In genomic region chr7:121084748-121085336, GRCh38 we compare ENCODE assay signal across 10 cellular contexts.
DNase-seq lines count a peak whose midpoint lies in the region; ATAC-seq and TF ChIP-seq lines count a peak whose summit lies in the region.
"Had no signal": no experiment of that assay in that cellular context is flagged by ENCODE, and none has a peak within 500 bp of the region (broad histone marks: within the 10 kb centered on the region; RNA-seq: fewer than 3 reads in every experiment).

No MANE protein-coding gene starts in this region.

- H3K4me1 ChIP-seq in sigmoid colon, result peaks cover 0 to 59% (median 40%) of the 10 kb centered on the region in 4 donors
- no peaks in the 10 kb centered on the region for H3K4me1 ChIP-seq in CD8-positive, alpha-beta memory T cell (ENCODE audit: insufficient read depth, low read length)

- no peak for TF ChIP-seq POLR2A in sigmoid colon (IDR thresholded peaks at IDR 0.05)

- no peaks in the 10 kb centered on the region for H3K36me3 Mint-ChIP-seq in CD8-positive, alpha-beta memory T cell

- TF ChIP-seq CTCF in foreskin fibroblast (IDR thresholded peaks at IDR 0.05; ENCODE audit: low read depth, low read length), result no peak
- no peak for TF ChIP-seq CTCF in sigmoid colon (IDR thresholded peaks at IDR 0.05)

- 76 to 83% methylated on average over 5 of the region's 5 CpGs for WGBS in sigmoid colon, 2 donors

- POLR2A ChIA-PET in CD8-positive, alpha-beta memory T cell (lab: Charles Lee), result no interaction called here

- no peak for TF ChIP-seq EP300 in sigmoid colon (IDR thresholded peaks at IDR 0.05)

- no peaks in the 10 kb centered on the region for H3K27me3 ChIP-seq in sigmoid colon
- H3K27me3 ChIP-seq in CD8-positive, alpha-beta memory T cell (ENCODE audit: insufficient read depth, low read length, poor library complexity, severe bottlenecking), result no peaks in the 10 kb centered on the region

- CTCF ChIA-PET in CD8-positive, alpha-beta memory T cell (lab: Charles Lee), result interaction anchor here (1.0 to 1.3 kb wide), 3 partner anchors 11 to 97 kb away, joined by 3 to 5 read pairs (median 4); partner anchors contain the start of gene CPED1

- DNase-seq in GM04503 (ENCODE audit: low read depth) (peak; percentile 90), T1000 (lab: John Stamatoyannopoulos, UW) (peak; percentile 24), foreskin fibroblast (peak; percentile 89 to 94), sigmoid colon (no peak), AML-193 (lab: John Stamatoyannopoulos, UW) (no peak), T-helper 9 cell (no peak)
- no peak for DNase-seq in CD8-positive, alpha-beta memory T cell
- DNase-seq: NCI-H1092, SIG-M5 had no signal

- intact Hi-C loops in sigmoid colon (cut with DNase I), result loop anchor here (5.0 to 10.0 kb wide), 3 partner anchors 58 to 350 kb away; no protein-coding TSS in a partner anchor

- no peak overlapping the region for H3K4me3 Mint-ChIP-seq in CD8-positive, alpha-beta memory T cell

- H3K4me1 Mint-ChIP-seq in CD8-positive, alpha-beta memory T cell, result no peaks in the 10 kb centered on the region

- peak overlapping the region; percentile 75 to 79 (median 78) for H3K27ac ChIP-seq in sigmoid colon
- H3K27ac ChIP-seq in CD8-positive, alpha-beta memory T cell (ENCODE audit: low read depth, low read length), result no peak overlapping the region

- H3K27ac Mint-ChIP-seq in CD8-positive, alpha-beta memory T cell, result no peak overlapping the region

- ATAC-seq in HG03432 (IDR thresholded peaks at IDR 0.05; ENCODE audit: unreplicated experiment), result no peak

- no peaks in the 10 kb centered on the region for H3K9me3 ChIP-seq in sigmoid colon
- H3K9me3 ChIP-seq in CD8-positive, alpha-beta memory T cell (ENCODE audit: low read length), result no peaks in the 10 kb centered on the region

- H3K27me3 Mint-ChIP-seq in CD8-positive, alpha-beta memory T cell, result peaks cover 5 to 37% of the 10 kb centered on the region in 2 donors

- no peaks in the 10 kb centered on the region for H3K9me3 Mint-ChIP-seq in CD8-positive, alpha-beta memory T cell

- H3K36me3 ChIP-seq in sigmoid colon, result no peaks in the 10 kb centered on the region
- H3K36me3 ChIP-seq in CD8-positive, alpha-beta memory T cell (ENCODE audit: insufficient read depth, low read length), result no peaks in the 10 kb centered on the region

- peak overlapping the region; percentile 5 to 29 for H3K4me3 ChIP-seq in foreskin fibroblast (ENCODE audit: low read depth in 1 of 2, low read length in 2 of 2)
- H3K4me3 ChIP-seq in sigmoid colon, result peak overlapping the region in 1 of 4 donors; percentile 1
- no peak overlapping the region for H3K4me3 ChIP-seq in CD8-positive, alpha-beta memory T cell (ENCODE audit: low read length)

Comparison
In these comparisons a context has a peak if more than half of its experiments do, and no peak if none do; other contexts are left out.
1. DNase-seq: peak in GM04503 (single experiment), T1000 (single experiment) and foreskin fibroblast (2 of 2); none in sigmoid colon (single experiment), CD8-positive, alpha-beta memory T cell (0 of 5), AML-193 (0 of 2) and T-helper 9 cell (single experiment).